In genomic region chr5:424259-425110, GRCh38 we compare ENCODE assay signal across 9 cellular contexts. TPM values are rescaled to one million over a fixed set of nuclear protein-coding genes. Genes with fewer than 3 reads are reported as not detected.
DNase-seq lines count a peak whose midpoint lies in the region; ATAC-seq lines count a peak whose summit lies in the region.
"Had no signal": no experiment of that assay in that cellular context is flagged by ENCODE, and none has a peak within 500 bp of the region (broad histone marks: within the 10 kb centered on the region; RNA-seq: fewer than 3 reads in every experiment).

No MANE protein-coding gene starts in this region.

- ATAC-seq in GM19372 (IDR thresholded peaks at IDR 0.05; ENCODE audit: low read depth, unreplicated experiment): peak; percentile 86
- peak; percentile 85 for ATAC-seq in HG03135 (IDR thresholded peaks at IDR 0.05; ENCODE audit: unreplicated experiment)
- ATAC-seq: HCT116 had no signal

- peak; percentile 85 for DNase-seq in ELR (ENCODE audit: low read depth)
- peak; percentile 63 for DNase-seq in amniotic epithelial cell (ENCODE audit: low read depth)
- no peak for DNase-seq in HUDEP-2 (lab: John Stamatoyannopoulos, UW; ENCODE audit: unreplicated experiment in 76 of 76)
- no peak for DNase-seq in SK-N-DZ (ENCODE audit: low spot score)
- no peak for DNase-seq in NCI-H1092 (lab: John Stamatoyannopoulos, UW)
- DNase-seq in NCI-H226: no peak

RNA-seq across cellular contexts. Expression of gene EXOC3, which starts 18.5 kb away (rescaled TPM):
- 17.0 and 18.3 TPM in 2 replicates for polyA plus RNA-seq in SK-N-DZ (2014; cell fraction: cytosol; rRNA removed)
- 31.7 and 46.3 TPM in 2 replicates for polyA plus RNA-seq in SK-N-DZ (2014; cell fraction: nucleus; rRNA removed)

Comparison
In these comparisons a context has a peak if more than half of its experiments do, and no peak if none do; other contexts are left out.
1. DNase-seq: peak in ELR (single experiment) and amniotic epithelial cell (single experiment); none in HUDEP-2 (0 of 76), SK-N-DZ (single experiment), NCI-H1092 (single experiment) and NCI-H226 (single experiment).